Comparison of ENCODE assay signal across 17 cellular contexts in the genomic region with DNA sequence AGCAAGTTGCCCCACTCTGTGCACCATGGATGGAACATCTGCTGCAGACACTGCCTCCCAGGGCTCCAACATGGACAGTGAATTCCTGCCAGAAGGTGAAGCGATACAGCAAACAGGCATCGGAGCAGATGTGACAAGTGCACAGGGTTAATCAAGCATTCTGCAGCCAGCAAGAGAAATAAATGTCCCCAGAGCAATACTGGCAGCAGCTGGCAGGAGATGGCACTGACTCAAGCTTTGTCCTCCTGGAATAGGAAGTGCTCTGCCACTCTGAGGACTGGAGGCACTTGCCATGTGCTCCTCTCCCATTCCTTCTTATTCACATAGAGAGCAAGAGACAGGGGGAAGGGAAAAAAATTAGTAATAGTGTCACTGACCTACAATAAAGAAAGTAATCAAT.
"Had no signal": no experiment of that assay in that cellular context is flagged by ENCODE, and none has a peak within 500 bp of the region (broad histone marks: within the 10 kb centered on the region; RNA-seq: fewer than 3 reads in every experiment).

No MANE protein-coding gene starts in this region.

- H3K36me3 ChIP-seq: brain microvascular endothelial cell, lower lobe of right lung had no signal

- DNase-seq: activated CD4-positive, alpha-beta memory T cell treated with anti-CD3 and anti-CD28 coated beads for 36 hours; activated CD4-positive, alpha-beta T cell treated with anti-CD3 and anti-CD28 coated beads for 36 hours; activated CD8-positive, alpha-beta memory T cell treated with anti-CD3 and anti-CD28 coated beads, Interleukin-2, amount 10 ng/mL, durations not matched to agents 7 days and 5 days; activated effector memory CD4-positive, alpha-beta T cell treated with Interleukin-2 at 50 U/mL for 16 hours; activated T-cell treated with anti-CD3 and anti-CD28 coated beads, Interleukin-2, amount 50 U/mL, for 24 hours; brain microvascular endothelial cell; cerebellar nuclear complex; effector memory CD4-positive, alpha-beta T cell; foreskin melanocyte; lower lobe of right lung; psoas muscle had no signal

- H3K27me3 ChIP-seq: brain microvascular endothelial cell had no signal

- H3K4me3 ChIP-seq: lower lobe of right lung, psoas muscle had no signal

- H3K9me3 ChIP-seq: psoas muscle had no signal

- H3K4me3 Mint-ChIP-seq: activated CD4-positive, alpha-beta memory T cell treated with anti-CD3 and anti-CD28 coated beads for 36 hours; activated CD4-positive, alpha-beta T cell treated with anti-CD3 and anti-CD28 coated beads for 36 hours; activated CD8-positive, alpha-beta memory T cell treated with anti-CD3 and anti-CD28 coated beads, Interleukin-2, amount 10 ng/mL, durations not matched to agents 7 days and 5 days; activated T-cell treated with anti-CD3 and anti-CD28 coated beads, Interleukin-2, amount 50 U/mL, for 24 hours; dendritic cell treated with granulocyte-macrophage colony-stimulating factor and Interleukin-4, amounts not matched to agents 40 ng/mL and 50 ng/mL, for 4 days; mesothelial cell of epicardium; neural crest cell; stimulated activated naive CD8-positive, alpha-beta T cell treated with anti-CD3 and anti-CD28 coated beads, Interleukin-15, Interleukin-2, amounts not matched to agents 100 ng/mL and 50 ng/mL, for 24 hours; type B pancreatic cell had no signal

- H3K27me3 Mint-ChIP-seq: activated CD4-positive, alpha-beta memory T cell treated with anti-CD3 and anti-CD28 coated beads for 36 hours; activated CD4-positive, alpha-beta T cell treated with anti-CD3 and anti-CD28 coated beads for 36 hours; activated CD8-positive, alpha-beta memory T cell treated with anti-CD3 and anti-CD28 coated beads, Interleukin-2, amount 10 ng/mL, durations not matched to agents 7 days and 5 days; activated T-cell treated with anti-CD3 and anti-CD28 coated beads, Interleukin-2, amount 50 U/mL, for 24 hours; dendritic cell treated with granulocyte-macrophage colony-stimulating factor and Interleukin-4, amounts not matched to agents 40 ng/mL and 50 ng/mL, for 4 days; stimulated activated naive CD8-positive, alpha-beta T cell treated with anti-CD3 and anti-CD28 coated beads, Interleukin-15, Interleukin-2, amounts not matched to agents 100 ng/mL and 50 ng/mL, for 24 hours; type B pancreatic cell had no signal

- H3K36me3 Mint-ChIP-seq: activated CD4-positive, alpha-beta memory T cell treated with anti-CD3 and anti-CD28 coated beads for 36 hours; activated CD8-positive, alpha-beta memory T cell treated with anti-CD3 and anti-CD28 coated beads, Interleukin-2, amount 10 ng/mL, durations not matched to agents 7 days and 5 days; activated naive CD4-positive, alpha-beta T cell treated with anti-CD3 and anti-CD28 coated beads, Interleukin-2, amount 50 U/mL, for 72 hours; mesothelial cell of epicardium; type B pancreatic cell had no signal

- H3K9me3 Mint-ChIP-seq: activated CD4-positive, alpha-beta memory T cell treated with anti-CD3 and anti-CD28 coated beads for 36 hours; activated T-cell treated with anti-CD3 and anti-CD28 coated beads, Interleukin-2, amount 50 U/mL, for 24 hours; dendritic cell treated with granulocyte-macrophage colony-stimulating factor and Interleukin-4, amounts not matched to agents 40 ng/mL and 50 ng/mL, for 4 days; neural crest cell; type B pancreatic cell had no signal

- H3K4me1 Mint-ChIP-seq: activated CD4-positive, alpha-beta T cell treated with anti-CD3 and anti-CD28 coated beads for 36 hours; activated CD8-positive, alpha-beta memory T cell treated with anti-CD3 and anti-CD28 coated beads, Interleukin-2, amount 10 ng/mL, durations not matched to agents 7 days and 5 days; mesothelial cell of epicardium had no signal

- H3K27ac ChIP-seq: brain microvascular endothelial cell, lower lobe of right lung, psoas muscle had no signal

- H3K27ac Mint-ChIP-seq: activated CD4-positive, alpha-beta memory T cell treated with anti-CD3 and anti-CD28 coated beads for 36 hours; activated CD4-positive, alpha-beta T cell treated with anti-CD3 and anti-CD28 coated beads for 36 hours; activated CD8-positive, alpha-beta memory T cell treated with anti-CD3 and anti-CD28 coated beads, Interleukin-2, amount 10 ng/mL, durations not matched to agents 7 days and 5 days; activated naive CD4-positive, alpha-beta T cell treated with anti-CD3 and anti-CD28 coated beads, Interleukin-2, amount 50 U/mL, for 72 hours; activated T-cell treated with anti-CD3 and anti-CD28 coated beads, Interleukin-2, amount 50 U/mL, for 24 hours; dendritic cell treated with granulocyte-macrophage colony-stimulating factor and Interleukin-4, amounts not matched to agents 40 ng/mL and 50 ng/mL, for 4 days; mesothelial cell of epicardium; stimulated activated naive CD8-positive, alpha-beta T cell treated with anti-CD3 and anti-CD28 coated beads, Interleukin-15, Interleukin-2, amounts not matched to agents 100 ng/mL and 50 ng/mL, for 24 hours; type B pancreatic cell had no signal

- H3K4me1 ChIP-seq: lower lobe of right lung, psoas muscle had no signal
